ENCODE assay signal across 8 cellular contexts in genomic region chr17:7238418-7239090, GRCh38. TPM values are rescaled to one million over a fixed set of nuclear protein-coding genes. Genes with fewer than 3 reads are reported as not detected.
A peak's percentile ranks its signal among the peaks of the same experiment; 100 is the strongest.
DNase-seq lines count a peak whose midpoint lies in the region; ATAC-seq, FAIRE-seq and TF ChIP-seq lines count a peak whose summit lies in the region.

No MANE protein-coding gene starts in this region.

- peaks cover 0 to 34% (median 0%) of the 10 kb centered on the region in 3 donors for H3K36me3 ChIP-seq in Peyer's patch

- H3K4me3 Mint-ChIP-seq in dendritic cell treated with granulocyte-macrophage colony-stimulating factor and Interleukin-4, amounts not matched to agents 40 ng/mL and 50 ng/mL, for 4 days: peak overlapping the region; percentile 98

- H3K4me1 ChIP-seq in Peyer's patch: peaks cover 0 to 45% (median 17%) of the 10 kb centered on the region in 4 donors
- peaks cover 61% of the 10 kb centered on the region for H3K4me1 ChIP-seq in mononuclear cell (ENCODE audit: insufficient read depth, low read length)

- TF ChIP-seq CTCF in GM12865 (IDR thresholded peaks at IDR 0.05; ENCODE audit: insufficient read depth, low read depth, low read length, missing control alignments) (no peak), Peyer's patch (IDR thresholded peaks at IDR 0.05) (no peak)

- no peak for ATAC-seq in GM19324 (IDR thresholded peaks at IDR 0.05; ENCODE audit: low FRiP score, unreplicated experiment)
- ATAC-seq in HG03565 (IDR thresholded peaks at IDR 0.05; ENCODE audit: unreplicated experiment): no peak
- ATAC-seq in GM18907 (IDR thresholded peaks at IDR 0.05; ENCODE audit: unreplicated experiment): no peak

- peaks cover 98% of the 10 kb centered on the region for H3K36me3 Mint-ChIP-seq in dendritic cell treated with granulocyte-macrophage colony-stimulating factor and Interleukin-4, amounts not matched to agents 40 ng/mL and 50 ng/mL, for 4 days (ENCODE audit: low read depth)

- H3K27ac Mint-ChIP-seq in dendritic cell treated with granulocyte-macrophage colony-stimulating factor and Interleukin-4, amounts not matched to agents 40 ng/mL and 50 ng/mL, for 4 days: peak overlapping the region; percentile 98

- DNase-seq in GM12865 (ENCODE audit: low read depth) (peak; percentile 64), Peyer's patch (peak; percentile 49 to 65 (median 62)), urothelium cell line (ENCODE audit: low spot score) (peak; percentile 23)

- H3K27me3 ChIP-seq in Peyer's patch (no peaks in the 10 kb centered on the region), mononuclear cell (ENCODE audit: insufficient read depth, low read length) (no peaks in the 10 kb centered on the region)

- intact Hi-C loops in dendritic cell treated with granulocyte-macrophage colony-stimulating factor and Interleukin-4, amounts not matched to agents 40 ng/mL and 50 ng/mL, for 4 days (cut with micrococcal nuclease): no loop called here

- H3K9me3 Mint-ChIP-seq in dendritic cell treated with granulocyte-macrophage colony-stimulating factor and Interleukin-4, amounts not matched to agents 40 ng/mL and 50 ng/mL, for 4 days: no peaks in the 10 kb centered on the region

- H3K9me3 ChIP-seq in Peyer's patch (no peaks in the 10 kb centered on the region), mononuclear cell (ENCODE audit: low read depth, low read length) (no peaks in the 10 kb centered on the region)

- H3K4me3 ChIP-seq in GM12865 (ENCODE audit: low read depth, low read length): peak overlapping the region; percentile 70
- H3K4me3 ChIP-seq in Peyer's patch: peak overlapping the region; percentile 94 to 98 (median 95)
- H3K4me3 ChIP-seq in mononuclear cell (ENCODE audit: low read length): peak overlapping the region; percentile 100

- no peak for TF ChIP-seq POLR2A in Peyer's patch (IDR thresholded peaks at IDR 0.05)

- FAIRE-seq in urothelium cell line (lab: Jason Lieb, UNC): no peak

- no peaks in the 10 kb centered on the region for H3K27me3 Mint-ChIP-seq in dendritic cell treated with granulocyte-macrophage colony-stimulating factor and Interleukin-4, amounts not matched to agents 40 ng/mL and 50 ng/mL, for 4 days

- peak overlapping the region; percentile 92 to 99 (median 96) for H3K27ac ChIP-seq in Peyer's patch

- peaks cover 60% of the 10 kb centered on the region for H3K4me1 Mint-ChIP-seq in dendritic cell treated with granulocyte-macrophage colony-stimulating factor and Interleukin-4, amounts not matched to agents 40 ng/mL and 50 ng/mL, for 4 days (ENCODE audit: low read depth)

RNA-seq across cellular contexts. Expression of gene PHF23, which starts 0.7 kb away (rescaled TPM):
- total RNA-seq in Peyer's patch (10 to 100 TPM; 22.2 to 38.8 (median 35.1) TPM), mononuclear cell (6.5 TPM)

RNA-seq across cellular contexts. Expression of gene GABARAP, which starts 3.7 kb away (rescaled TPM):
- total RNA-seq in Peyer's patch (100 to 1,000 TPM; 288 to 521 (median 367) TPM), mononuclear cell (396 TPM)

RNA-seq across cellular contexts. Expression of gene DVL2, which starts 4.2 kb away (rescaled TPM):
- total RNA-seq in Peyer's patch (10 to 100 TPM; 42.1 to 61.9 (median 50.1) TPM), mononuclear cell (23.1 TPM)

RNA-seq across cellular contexts. Expression of gene CTDNEP1, which starts 13.0 kb away (rescaled TPM):
- 10 to 100 TPM; 55.3 to 86.9 (median 76.4) TPM for total RNA-seq in Peyer's patch
- 38.8 TPM for total RNA-seq in mononuclear cell

RNA-seq across cellular contexts. Expression of gene ELP5, which starts 13.5 kb away (rescaled TPM):
- 10 to 100 TPM; 15.1 to 75.1 (median 29.0) TPM for total RNA-seq in Peyer's patch
- total RNA-seq in mononuclear cell: 14.4 TPM
